Comparison of ENCODE assay signal across 13 cellular contexts in the genomic region with DNA sequence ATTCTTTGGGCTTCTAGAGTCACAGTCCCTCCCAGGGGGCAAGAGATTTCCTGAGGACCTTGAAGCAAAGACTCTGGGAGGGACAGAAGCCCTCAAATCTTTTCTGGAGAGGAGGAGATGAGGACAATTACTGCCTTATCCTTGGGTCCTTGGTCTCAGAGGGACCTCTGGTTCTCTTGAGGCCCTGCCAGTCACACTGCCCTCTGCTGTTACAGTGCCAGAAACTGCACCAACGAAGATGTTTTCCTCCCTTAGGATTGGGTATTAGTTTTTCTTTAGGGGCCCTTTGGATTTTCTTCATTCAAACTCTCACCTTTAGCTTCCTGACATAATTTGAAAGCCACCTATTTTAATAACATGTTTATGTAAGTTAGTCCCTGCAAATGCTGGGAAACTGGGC. TPM values are rescaled to one million over a fixed set of nuclear protein-coding genes. Genes with fewer than 3 reads are reported as not detected.
A peak's percentile ranks its signal among the peaks of the same experiment; 100 is the strongest.
DNase-seq lines count a peak whose midpoint lies in the region; ATAC-seq and TF ChIP-seq lines count a peak whose summit lies in the region.
"Had no signal": no experiment of that assay in that cellular context is flagged by ENCODE, and none has a peak within 500 bp of the region (broad histone marks: within the 10 kb centered on the region; RNA-seq: fewer than 3 reads in every experiment).

No MANE protein-coding gene starts in this region.

- ATAC-seq in GM21367 (IDR thresholded peaks at IDR 0.05; ENCODE audit: unreplicated experiment) (no peak), HG02885 (IDR thresholded peaks at IDR 0.05; ENCODE audit: poor library complexity, unreplicated experiment) (no peak), GM18517 (IDR thresholded peaks at IDR 0.05; ENCODE audit: unreplicated experiment) (no peak)
- ATAC-seq: pancreas had no signal

- CTCF ChIA-PET in RWPE1 (lab: Yijun Ruan, JAX): no interaction called here

- POLR2A ChIA-PET in RWPE1 (lab: Yijun Ruan, JAX; ENCODE audit: low non-redundant PET): no interaction called here

- H3K4me3 ChIP-seq in AG10803 (ENCODE audit: low read length): no peak overlapping the region
- no peak overlapping the region for H3K4me3 ChIP-seq in fibroblast of villous mesenchyme (ENCODE audit: low read depth, low read length)
- H3K4me3 ChIP-seq: esophagus muscularis mucosa, pancreas, tibial artery had no signal

- TF ChIP-seq CTCF in AG10803 (conservative IDR thresholded peaks at IDR 0.05; ENCODE audit: low read length) (peak; percentile 17), GM12872 (IDR thresholded peaks at IDR 0.05; ENCODE audit: insufficient read depth, low read depth, low read length) (peak; percentile 56), RWPE1 (conservative IDR thresholded peaks at IDR 0.05; ENCODE audit: low read depth) (no peak), fibroblast of villous mesenchyme (IDR thresholded peaks at IDR 0.05; ENCODE audit: insufficient read depth, low read depth, low read length) (peak; percentile 34)

- no peak overlapping the region for H3K27ac ChIP-seq in RWPE1
- H3K27ac ChIP-seq: esophagus muscularis mucosa, pancreas, tibial artery had no signal

- DNase-seq in AG10803 (ENCODE audit: low read depth) (no peak), RWPE1 (ENCODE audit: low spot score) (peak; percentile 2), fibroblast of villous mesenchyme (ENCODE audit: low read depth) (no peak), islet precursor cell (no peak)
- DNase-seq: activated CD4-positive, alpha-beta T cell treated with anti-CD3 and anti-CD28 coated beads, Interleukin-2, amount 10 ng/mL, durations not matched to agents 24 days and 14 days; NCI-H1417; pancreas; tibial artery had no signal

RNA-seq across cellular contexts. Expression of gene SCN5A, which starts 58.2 kb away (rescaled TPM):
- 0.43 and 0.97 TPM in 2 replicates for total RNA-seq in fibroblast of villous mesenchyme
- total RNA-seq: activated CD4-positive, alpha-beta T cell treated with anti-CD3 and anti-CD28 coated beads, Interleukin-2, amount 10 ng/mL, durations not matched to agents 24 days and 14 days had no signal
